Comparison of ENCODE assay signal across 1 cellular context in the genomic region with DNA sequence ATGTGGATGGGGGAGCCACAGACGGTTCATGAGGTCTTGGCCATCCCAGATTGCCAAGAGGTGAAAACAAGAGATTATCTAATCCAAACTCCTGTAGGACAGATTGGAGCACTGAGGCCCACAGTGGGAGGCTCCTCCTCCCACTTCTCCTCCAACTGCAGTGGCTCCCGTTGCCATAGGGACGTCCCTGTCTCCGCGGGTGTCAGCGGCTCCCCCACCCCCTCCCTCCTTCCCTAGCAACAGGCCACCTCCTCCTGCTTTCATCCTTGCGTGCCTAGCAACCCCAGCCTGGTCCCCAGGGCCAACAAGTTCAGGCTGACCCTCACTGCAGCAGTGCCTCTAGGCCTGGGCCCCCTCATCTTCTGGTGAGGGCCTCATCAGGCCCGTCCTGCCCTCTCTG.
TF ChIP-seq lines count a peak whose summit lies in the region.

No MANE protein-coding gene starts in this region.

TF ChIP-seq in HCT116, 20 proteins besides CTCF, POLR2A, EP300 and RAD21 (continued from another document):
- TF ChIP-seq REST (IDR thresholded peaks at IDR 0.05; ENCODE audit: low read depth) = no peak
- TF ChIP-seq FOSL1 (IDR thresholded peaks at IDR 0.05; ENCODE audit: low read depth) = no peak
- TF ChIP-seq, protein P1, sequence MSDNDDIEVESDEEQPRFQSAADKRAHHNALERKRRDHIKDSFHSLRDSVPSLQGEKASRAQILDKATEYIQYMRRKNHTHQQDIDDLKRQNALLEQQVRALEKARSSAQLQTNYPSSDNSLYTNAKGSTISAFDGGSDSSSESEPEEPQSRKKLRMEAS (IDR thresholded peaks at IDR 0.05) = no peak
- no peak for TF ChIP-seq YY1 (IDR thresholded peaks at IDR 0.05; ENCODE audit: extremely low read depth, insufficient replicate concordance, low read depth, low read length)
